In the genomic region with DNA sequence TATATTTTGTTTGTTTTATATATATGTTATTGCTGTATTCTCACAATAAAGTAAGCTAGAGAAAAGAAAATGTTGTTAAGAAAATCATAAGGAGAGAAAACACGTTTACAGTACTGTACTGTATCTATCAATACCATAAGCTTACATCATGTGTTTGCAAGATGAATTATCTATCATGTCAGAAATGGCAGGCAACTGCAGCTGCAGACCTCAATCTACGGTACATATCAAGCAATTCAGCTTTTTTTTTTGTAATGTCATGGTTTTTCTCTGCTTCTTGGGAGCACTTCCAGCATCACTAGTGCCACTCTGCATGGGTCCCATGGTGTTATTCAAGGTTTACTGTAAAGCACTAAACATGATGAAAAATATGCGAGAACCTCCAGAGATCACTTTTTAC, we compare ENCODE assay signal across 40 cellular contexts. TPM values are rescaled to one million over a fixed set of nuclear protein-coding genes. Genes with fewer than 3 reads are reported as not detected.
"Had no signal": no experiment of that assay in that cellular context is flagged by ENCODE, and none has a peak within 500 bp of the region (broad histone marks: within the 10 kb centered on the region; RNA-seq: fewer than 3 reads in every experiment).

No MANE protein-coding gene starts in this region.

- H3K36me3 ChIP-seq: adrenal gland, ascending aorta, brain microvascular endothelial cell, breast epithelium, cardiac muscle cell had no signal

- H3K27ac ChIP-seq: adrenal gland, ascending aorta, body of pancreas, brain microvascular endothelial cell, breast epithelium, cardiac muscle cell had no signal

- FAIRE-seq: astrocyte, bronchial epithelial cell had no signal

- H3K4me3 ChIP-seq: adrenal gland, ascending aorta, body of pancreas, breast epithelium, cardiac muscle cell had no signal

- DNase-seq: activated effector memory CD4-positive, alpha-beta T cell treated with anti-CD3 and anti-CD28 coated beads, Interleukin-2, amount 50 U/mL, for 16 hours; activated effector memory CD4-positive, alpha-beta T cell treated with Interleukin-2 at 50 U/mL for 16 hours; activated gamma-delta T cell; activated gamma-delta T cell treated with Interleukin-2 at 50 U/mL for 16 hours; activated naive CD4-positive, alpha-beta T cell; activated naive CD4-positive, alpha-beta T cell treated with anti-CD3 and anti-CD28 coated beads for 36 hours; activated naive CD4-positive, alpha-beta T cell treated with anti-CD3 and anti-CD28 coated beads, Interleukin-2, amount 10 ng/mL, durations not matched to agents 7 days and 5 days; activated naive CD4-positive, alpha-beta T cell treated with anti-CD3 and anti-CD28 coated beads, Interleukin-2, amount 50 U/mL, for 16 hours; activated naive CD4-positive, alpha-beta T cell treated with Interleukin-2 at 50 U/mL for 16 hours; activated naive CD8-positive, alpha-beta T cell treated with anti-CD3 and anti-CD28 coated beads for 36 hours; activated naive CD8-positive, alpha-beta T cell treated with anti-CD3 and anti-CD28 coated beads, Interleukin-2, amount 10 ng/mL, durations not matched to agents 7 days and 5 days; activated naive CD8-positive, alpha-beta T cell treated with anti-CD3 and anti-CD28 coated beads, Interleukin-2, amount 50 U/mL, for 24 hours; activated T-cell treated with anti-CD3 and anti-CD28 coated beads for 4 hours; activated T-cell treated with anti-CD3 and anti-CD28 coated beads, Interleukin-2, amount 50 U/mL, for 1 hour; activated T-cell treated with anti-CD3 and anti-CD28 coated beads, Interleukin-2, amount 50 U/mL, for 24 hours; activated T-cell treated with anti-CD3 and anti-CD28 coated beads, Interleukin-2, amount 50 U/mL, for 4 hours; activated T-cell treated with anti-CD3 and anti-CD28 coated beads, Interleukin-2, amount 50 U/mL, for 48 hours; activated T-cell treated with anti-CD3 and anti-CD28 coated beads, Interleukin-2, amount 50 U/mL, for 72 hours; adrenal gland; amniotic stem cell; amygdala; anterior cingulate cortex; aorta; body of pancreas; brain microvascular endothelial cell; caudate nucleus; central memory CD4-positive, alpha-beta T cell; cerebellar nuclear complex had no signal

- H3K9me3 ChIP-seq: adrenal gland, ascending aorta, body of pancreas, breast epithelium had no signal

- H3K27me3 ChIP-seq: ascending aorta, body of pancreas, brain microvascular endothelial cell had no signal

- H3K4me1 ChIP-seq: adrenal gland, ascending aorta, breast epithelium had no signal

- ATAC-seq: activated naive CD4-positive, alpha-beta T cell treated with anti-CD3 and anti-CD28 coated beads, Interleukin-2, amount 50 U/mL, for 72 hours; activated naive CD8-positive, alpha-beta T cell treated with anti-CD3 and anti-CD28 coated beads, Interleukin-2, amount 50 U/mL, for 24 hours; activated T-cell treated with anti-CD3 and anti-CD28 coated beads, Interleukin-2, amount 50 U/mL, for 4 hours; activated T-cell treated with anti-CD3 and anti-CD28 coated beads, Interleukin-2, amount 50 U/mL, for 72 hours; activated T-helper 17 cell treated with anti-CD3 and anti-CD28 coated beads, Interleukin-2, amount 50 U/mL, for 72 hours; body of pancreas had no signal

RNA-seq across cellular contexts. Expression of a gene that starts 8.9 kb away (rescaled TPM):
- total RNA-seq: activated naive CD4-positive, alpha-beta T cell treated with anti-CD3 and anti-CD28 coated beads for 36 hours; activated naive CD4-positive, alpha-beta T cell treated with anti-CD3 and anti-CD28 coated beads, Interleukin-2, amount 50 U/mL, for 72 hours; activated naive CD8-positive, alpha-beta T cell treated with anti-CD3 and anti-CD28 coated beads for 36 hours; activated naive CD8-positive, alpha-beta T cell treated with anti-CD3 and anti-CD28 coated beads, Interleukin-2, amount 10 ng/mL, durations not matched to agents 7 days and 5 days; activated T-cell treated with anti-CD3 and anti-CD28 coated beads, Interleukin-2, amount 50 U/mL, for 4 hours; activated T-cell treated with anti-CD3 and anti-CD28 coated beads, Interleukin-2, amount 50 U/mL, for 72 hours; activated T-helper 1 cell treated with anti-CD3 and anti-CD28 coated beads, Interleukin-12 subunit alpha, Interleukin-12 subunit beta, Interleukin-2, Interleukin-4 antibody, amounts not matched to agents 30 ng/mL and 10 ng/mL and 1 ng/mL, durations not matched to agents 14 hours and 24 hours and 36 hours; activated T-helper 17 cell treated with anti-CD3 and anti-CD28 coated beads, Interleukin-2, amount 50 U/mL, for 72 hours; activated T-helper 2 cell treated with anti-CD3 and anti-CD28 coated beads, Interferon-gamma antibody, Interleukin-2, Interleukin-4, amounts not matched to agents 10 μg/mL and 5 μg/mL and 100 μg/mL, durations not matched to agents 14 hours and 24 hours and 36 hours; adrenal gland; aorta; ascending aorta; astrocyte; body of pancreas; breast epithelium; bronchial epithelial cell; cardiac muscle cell; cardiac septum had no signal
- polyA plus RNA-seq: adipose tissue, cardiac muscle cell had no signal

RNA-seq across cellular contexts. Expression of a gene that starts 19.3 kb away (rescaled TPM):
- total RNA-seq: activated naive CD4-positive, alpha-beta T cell treated with anti-CD3 and anti-CD28 coated beads for 36 hours; activated naive CD4-positive, alpha-beta T cell treated with anti-CD3 and anti-CD28 coated beads, Interleukin-2, amount 50 U/mL, for 72 hours; activated naive CD8-positive, alpha-beta T cell treated with anti-CD3 and anti-CD28 coated beads for 36 hours; activated naive CD8-positive, alpha-beta T cell treated with anti-CD3 and anti-CD28 coated beads, Interleukin-2, amount 10 ng/mL, durations not matched to agents 7 days and 5 days; activated T-cell treated with anti-CD3 and anti-CD28 coated beads, Interleukin-2, amount 50 U/mL, for 72 hours; activated T-helper 1 cell treated with anti-CD3 and anti-CD28 coated beads, Interleukin-12 subunit alpha, Interleukin-12 subunit beta, Interleukin-2, Interleukin-4 antibody, amounts not matched to agents 30 ng/mL and 10 ng/mL and 1 ng/mL, durations not matched to agents 14 hours and 24 hours and 36 hours; activated T-helper 17 cell treated with anti-CD3 and anti-CD28 coated beads, Interleukin-2, amount 50 U/mL, for 72 hours; ascending aorta; astrocyte; body of pancreas; breast epithelium; bronchial epithelial cell; cardiac muscle cell; cardiac septum had no signal
- polyA plus RNA-seq: adipose tissue, adrenal gland, aorta, cardiac muscle cell had no signal

RNA-seq across cellular contexts. Expression of a gene that starts 42.4 kb away (rescaled TPM):
- total RNA-seq: activated naive CD4-positive, alpha-beta T cell treated with anti-CD3 and anti-CD28 coated beads for 36 hours; activated naive CD4-positive, alpha-beta T cell treated with anti-CD3 and anti-CD28 coated beads, Interleukin-2, amount 50 U/mL, for 72 hours; activated naive CD8-positive, alpha-beta T cell treated with anti-CD3 and anti-CD28 coated beads for 36 hours; activated naive CD8-positive, alpha-beta T cell treated with anti-CD3 and anti-CD28 coated beads, Interleukin-2, amount 10 ng/mL, durations not matched to agents 7 days and 5 days; activated T-cell treated with anti-CD3 and anti-CD28 coated beads, Interleukin-2, amount 50 U/mL, for 4 hours; activated T-cell treated with anti-CD3 and anti-CD28 coated beads, Interleukin-2, amount 50 U/mL, for 72 hours; activated T-helper 1 cell treated with anti-CD3 and anti-CD28 coated beads, Interleukin-12 subunit alpha, Interleukin-12 subunit beta, Interleukin-2, Interleukin-4 antibody, amounts not matched to agents 30 ng/mL and 10 ng/mL and 1 ng/mL, durations not matched to agents 14 hours and 24 hours and 36 hours; activated T-helper 17 cell treated with anti-CD3 and anti-CD28 coated beads, Interleukin-2, amount 50 U/mL, for 72 hours; activated T-helper 2 cell treated with anti-CD3 and anti-CD28 coated beads, Interferon-gamma antibody, Interleukin-2, Interleukin-4, amounts not matched to agents 10 μg/mL and 5 μg/mL and 100 μg/mL, durations not matched to agents 14 hours and 24 hours and 36 hours; adrenal gland; aorta; ascending aorta; astrocyte; body of pancreas; bronchial epithelial cell; cardiac muscle cell; cardiac septum had no signal
- polyA plus RNA-seq: adrenal gland, aorta, cardiac muscle cell had no signal

RNA-seq across cellular contexts. Expression of a gene that starts 42.6 kb away (rescaled TPM):
- total RNA-seq: activated T-helper 1 cell treated with anti-CD3 and anti-CD28 coated beads, Interleukin-12 subunit alpha, Interleukin-12 subunit beta, Interleukin-2, Interleukin-4 antibody, amounts not matched to agents 30 ng/mL and 10 ng/mL and 1 ng/mL, durations not matched to agents 14 hours and 24 hours and 36 hours; activated T-helper 17 cell treated with anti-CD3 and anti-CD28 coated beads, Interleukin-2, amount 50 U/mL, for 72 hours; activated T-helper 2 cell treated with anti-CD3 and anti-CD28 coated beads, Interferon-gamma antibody, Interleukin-2, Interleukin-4, amounts not matched to agents 10 μg/mL and 5 μg/mL and 100 μg/mL, durations not matched to agents 14 hours and 24 hours and 36 hours; aorta; ascending aorta; astrocyte; breast epithelium; bronchial epithelial cell; cardiac muscle cell; cardiac septum; cerebellum had no signal
- polyA plus RNA-seq: aorta, cardiac muscle cell had no signal

RNA-seq across cellular contexts. Expression of a gene that starts 59.7 kb away (rescaled TPM):
- total RNA-seq: activated T-helper 1 cell treated with anti-CD3 and anti-CD28 coated beads, Interleukin-12 subunit alpha, Interleukin-12 subunit beta, Interleukin-2, Interleukin-4 antibody, amounts not matched to agents 30 ng/mL and 10 ng/mL and 1 ng/mL, durations not matched to agents 14 hours and 24 hours and 36 hours; activated T-helper 17 cell treated with anti-CD3 and anti-CD28 coated beads, Interleukin-2, amount 50 U/mL, for 72 hours; activated T-helper 2 cell treated with anti-CD3 and anti-CD28 coated beads, Interferon-gamma antibody, Interleukin-2, Interleukin-4, amounts not matched to agents 10 μg/mL and 5 μg/mL and 100 μg/mL, durations not matched to agents 14 hours and 24 hours and 36 hours; aorta; ascending aorta; astrocyte; body of pancreas; breast epithelium; bronchial epithelial cell; cardiac muscle cell; cardiac septum; cerebellum had no signal
- polyA plus RNA-seq: cardiac muscle cell had no signal
